In genomic region chrX:121569609-121570008, GRCh38 we compare ENCODE assay signal across 1 cellular context.
TF ChIP-seq lines count a peak whose summit lies in the region.

No MANE protein-coding gene starts in this region.

TF ChIP-seq in GM12878, 131 proteins besides CTCF, POLR2A, EP300 and RAD21 (continued from another document):
- TF ChIP-seq ZNF687 (IDR thresholded peaks at IDR 0.05) (no peak), BCL11A (IDR thresholded peaks at IDR 0.05; ENCODE audit: low read depth, low read length) (peak; percentile 50; the same call in 1 of the 2 replicates), ESRRA (IDR thresholded peaks at IDR 0.05; ENCODE audit: low read length) (no peak), FOS (IDR thresholded peaks at IDR 0.05; ENCODE audit: borderline replicate concordance, extremely low read depth, insufficient read length) (no peak), BHLHE40 (IDR thresholded peaks at IDR 0.05; ENCODE audit: borderline replicate concordance in 1 of 2, low read depth in 2 of 2, low read length in 1 of 2) (peak in 1 of 2 experiments; percentile 19; a peak in 1 of 4 replicates), TAF1 (IDR thresholded peaks at IDR 0.05; ENCODE audit: borderline replicate concordance, low read depth, low read length) (no peak), TARDBP (IDR thresholded peaks at IDR 0.05; ENCODE audit: borderline replicate concordance) (no peak), MTA3 (IDR thresholded peaks at IDR 0.05; ENCODE audit: borderline replicate concordance, low read length) (no peak), IKZF2 (IDR thresholded peaks at IDR 0.05) (peak; percentile 14 to 24; a peak in 2 of 4 replicates), SPI1 (IDR thresholded peaks at IDR 0.05; ENCODE audit: borderline replicate concordance, insufficient read depth, low read depth, low read length) (peak; percentile 72), EGR1 (IDR thresholded peaks at IDR 0.05; ENCODE audit: borderline replicate concordance in 1 of 2, low read depth in 2 of 2, low read length in 2 of 2) (no peak), EED (IDR thresholded peaks at IDR 0.05; ENCODE audit: low read depth) (0 out of 2 replicates have a peak, but pooled peaks have one; percentile 42), MTA2 (IDR thresholded peaks at IDR 0.05; ENCODE audit: low read depth) (0 out of 2 replicates have a peak, but pooled peaks have one; percentile 9), FOXM1 (IDR thresholded peaks at IDR 0.05; ENCODE audit: low read depth, low read length) (0 out of 2 replicates have a peak, but pooled peaks have one; percentile 40)
TF ChIP-seq in GM12878: peak in this region for 12.
